ENCODE assay signal across 14 cellular contexts in genomic region chr19:42714000-42714399, GRCh38. TPM values are rescaled to one million over a fixed set of nuclear protein-coding genes. Genes with fewer than 3 reads are reported as not detected.
"Had no signal": no experiment of that assay in that cellular context is flagged by ENCODE, and none has a peak within 500 bp of the region (broad histone marks: within the 10 kb centered on the region; RNA-seq: fewer than 3 reads in every experiment).

No MANE protein-coding gene starts in this region.

RNA-seq across cellular contexts. Expression of gene PSG3, which starts 26.3 kb away (rescaled TPM):
- total RNA-seq: activated B cell treated with CpG ODN at 0.5 μM for 24 hours; activated CD4-positive, alpha-beta memory T cell treated with anti-CD3 and anti-CD28 coated beads for 36 hours; activated CD4-positive, alpha-beta memory T cell treated with anti-CD3 and anti-CD28 coated beads, Interleukin-2, amount 10 ng/mL, durations not matched to agents 7 days and 5 days; activated CD4-positive, alpha-beta T cell treated with anti-CD3 and anti-CD28 coated beads for 36 hours; activated CD4-positive, alpha-beta T cell treated with anti-CD3 and anti-CD28 coated beads, Interleukin-2, amount 10 ng/mL, durations not matched to agents 24 days and 14 days; activated CD4-positive, alpha-beta T cell treated with anti-CD3 and anti-CD28 coated beads, Interleukin-2, amount 10 ng/mL, durations not matched to agents 7 days and 5 days; activated CD8-positive, alpha-beta memory T cell treated with anti-CD3 and anti-CD28 coated beads for 36 hours; activated CD8-positive, alpha-beta memory T cell treated with anti-CD3 and anti-CD28 coated beads, Interleukin-2, amount 10 ng/mL, durations not matched to agents 7 days and 5 days; activated CD8-positive, alpha-beta T cell treated with anti-CD3 and anti-CD28 coated beads for 36 hours; activated CD8-positive, alpha-beta T cell treated with anti-CD3 and anti-CD28 coated beads, Interleukin-2, amount 10 ng/mL, durations not matched to agents 7 days and 5 days; T-helper 1 cell treated with Interleukin-12 subunit alpha and Interleukin-12 subunit beta and Interleukin-4 antibody, amounts not matched to agents 30 ng/mL and 1 ng/mL, for 36 hours; T-helper 2 cell treated with Interferon-gamma antibody and Interleukin-4, amounts not matched to agents 100 ng/mL and 5 ng/mL, for 36 hours; WTC11 had no signal

RNA-seq across cellular contexts. Expression of gene PSG8, which starts 51.5 kb away (rescaled TPM):
- total RNA-seq: activated B cell treated with CpG ODN at 0.5 μM for 24 hours; activated CD4-positive, alpha-beta memory T cell treated with anti-CD3 and anti-CD28 coated beads for 36 hours; activated CD4-positive, alpha-beta memory T cell treated with anti-CD3 and anti-CD28 coated beads, Interleukin-2, amount 10 ng/mL, durations not matched to agents 7 days and 5 days; activated CD4-positive, alpha-beta T cell treated with anti-CD3 and anti-CD28 coated beads for 36 hours; activated CD4-positive, alpha-beta T cell treated with anti-CD3 and anti-CD28 coated beads, Interleukin-2, amount 10 ng/mL, durations not matched to agents 24 days and 14 days; activated CD4-positive, alpha-beta T cell treated with anti-CD3 and anti-CD28 coated beads, Interleukin-2, amount 10 ng/mL, durations not matched to agents 7 days and 5 days; activated CD8-positive, alpha-beta memory T cell treated with anti-CD3 and anti-CD28 coated beads for 36 hours; activated CD8-positive, alpha-beta memory T cell treated with anti-CD3 and anti-CD28 coated beads, Interleukin-2, amount 10 ng/mL, durations not matched to agents 7 days and 5 days; activated CD8-positive, alpha-beta T cell treated with anti-CD3 and anti-CD28 coated beads for 36 hours; activated CD8-positive, alpha-beta T cell treated with anti-CD3 and anti-CD28 coated beads, Interleukin-2, amount 10 ng/mL, durations not matched to agents 7 days and 5 days; T-helper 1 cell treated with Interleukin-12 subunit alpha and Interleukin-12 subunit beta and Interleukin-4 antibody, amounts not matched to agents 30 ng/mL and 1 ng/mL, for 36 hours; T-helper 17 cell; T-helper 2 cell treated with Interferon-gamma antibody and Interleukin-4, amounts not matched to agents 100 ng/mL and 5 ng/mL, for 36 hours; WTC11 had no signal
